ENCODE assay signal across 15 cellular contexts in genomic region chr11:11552688-11553087, GRCh38.
"Had no signal": no experiment of that assay in that cellular context is flagged by ENCODE, and none has a peak within 500 bp of the region (broad histone marks: within the 10 kb centered on the region; RNA-seq: fewer than 3 reads in every experiment).

No MANE protein-coding gene starts in this region.

- H3K36me3 Mint-ChIP-seq: stimulated activated effector memory CD8-positive, alpha-beta T cell treated with anti-CD3 and anti-CD28 coated beads, Interleukin-12 subunit alpha, Interleukin-12 subunit beta, amount 100 ng/mL, for 72 hours had no signal

- H3K4me1 Mint-ChIP-seq: stimulated activated effector memory CD8-positive, alpha-beta T cell treated with anti-CD3 and anti-CD28 coated beads, Interleukin-12 subunit alpha, Interleukin-12 subunit beta, amount 100 ng/mL, for 72 hours; T-helper 17 cell had no signal

- H3K27ac Mint-ChIP-seq: activated T-helper 2 cell treated with anti-CD3 and anti-CD28 coated beads, Interferon-gamma antibody, Interleukin-2, Interleukin-4, amounts not matched to agents 10 μg/mL and 5 μg/mL and 100 μg/mL, durations not matched to agents 14 hours and 24 hours and 36 hours; stimulated activated effector memory CD8-positive, alpha-beta T cell treated with anti-CD3 and anti-CD28 coated beads, Interleukin-12 subunit alpha, Interleukin-12 subunit beta, amount 100 ng/mL, for 72 hours; T-helper 17 cell had no signal

- ATAC-seq: stimulated activated effector memory CD8-positive, alpha-beta T cell treated with anti-CD3 and anti-CD28 coated beads, Interleukin-12 subunit alpha, Interleukin-12 subunit beta, amount 100 ng/mL, for 72 hours; T-helper 17 cell had no signal

- H3K9me3 ChIP-seq: adrenal gland, colonic mucosa had no signal

- H3K4me1 ChIP-seq: adrenal gland, colonic mucosa had no signal

- H3K27ac ChIP-seq: adrenal gland, colonic mucosa had no signal

- H3K27me3 ChIP-seq: adrenal gland, colonic mucosa had no signal

- H3K4me3 ChIP-seq: adrenal gland, colonic mucosa had no signal

- H3K36me3 ChIP-seq: adrenal gland, colonic mucosa had no signal

- H3K4me3 Mint-ChIP-seq: neural crest cell; stimulated activated effector memory CD8-positive, alpha-beta T cell treated with anti-CD3 and anti-CD28 coated beads, Interleukin-12 subunit alpha, Interleukin-12 subunit beta, amount 100 ng/mL, for 72 hours; T-helper 17 cell had no signal

- DNase-seq: activated CD4-positive, alpha-beta T cell treated with anti-CD3 and anti-CD28 coated beads, Interleukin-2, amount 50 U/mL, for 1 hour; activated CD4-positive, CD25-positive, alpha-beta regulatory T cell; activated naive CD4-positive, alpha-beta T cell treated with anti-CD3 and anti-CD28 coated beads, Interleukin-2, amount 50 U/mL, for 16 hours; activated T-cell treated with anti-CD3 and anti-CD28 coated beads for 4 hours; adrenal gland; caudate nucleus; colonic mucosa; effector CD4-positive, alpha-beta T cell; hippocampal formation; mesenchymal stem cell; retina; T-helper 17 cell had no signal

- H3K9me3 Mint-ChIP-seq: activated T-helper 2 cell treated with anti-CD3 and anti-CD28 coated beads, Interferon-gamma antibody, Interleukin-2, Interleukin-4, amounts not matched to agents 10 μg/mL and 5 μg/mL and 100 μg/mL, durations not matched to agents 14 hours and 24 hours and 36 hours; neural crest cell; stimulated activated effector memory CD8-positive, alpha-beta T cell treated with anti-CD3 and anti-CD28 coated beads, Interleukin-12 subunit alpha, Interleukin-12 subunit beta, amount 100 ng/mL, for 72 hours had no signal
